In genomic region chr4:82906469-82906868, GRCh38 we compare ENCODE assay signal across 19 cellular contexts. TPM values are rescaled to one million over a fixed set of nuclear protein-coding genes. Genes with fewer than 3 reads are reported as not detected.
A peak's percentile ranks its signal among the peaks of the same experiment; 100 is the strongest.
DNase-seq lines count a peak whose midpoint lies in the region; ATAC-seq and TF ChIP-seq lines count a peak whose summit lies in the region.
"Had no signal": no experiment of that assay in that cellular context is flagged by ENCODE, and none has a peak within 500 bp of the region (broad histone marks: within the 10 kb centered on the region; RNA-seq: fewer than 3 reads in every experiment).

No MANE protein-coding gene starts in this region.

- H3K36me3 ChIP-seq in Karpas-422 (ENCODE audit: insufficient read depth, low read length) (no peaks in the 10 kb centered on the region), upper lobe of right lung (peaks cover 29% of the 10 kb centered on the region)
- H3K36me3 ChIP-seq: ovary had no signal

- H3K27ac ChIP-seq in Karpas-422 (ENCODE audit: low read length) (0 out of 2 replicates have a peak overlapping the region, but pooled peaks have one; percentile 15), upper lobe of right lung (no peak overlapping the region)
- H3K27ac ChIP-seq: left lung, ovary had no signal

- no peaks in the 10 kb centered on the region for H4K20me1 ChIP-seq in Karpas-422 (ENCODE audit: insufficient read depth, low read depth, low read length)

- peaks cover 19% of the 10 kb centered on the region for H3K79me2 ChIP-seq in Karpas-422 (ENCODE audit: low read length)

- no peaks in the 10 kb centered on the region for H3K9me2 ChIP-seq in Karpas-422 (replicated peaks; ENCODE audit: insufficient read depth, low read length)

- DNase-seq in Karpas-422 (no peak), NCI-H345 treated with DMSO at 0.1 percent for 48 hours (lab: John Stamatoyannopoulos, UW; ENCODE audit: unreplicated experiment) (no peak), upper lobe of right lung (no peak), NCI-H1417 treated with DMSO at 0.1 percent for 48 hours (lab: John Stamatoyannopoulos, UW) (no peak)
- DNase-seq: activated CD4-positive, alpha-beta T cell treated with anti-CD3 and anti-CD28 coated beads for 48 hours; activated naive CD8-positive, alpha-beta T cell treated with anti-CD3 and anti-CD28 coated beads, Interleukin-2, amount 10 ng/mL, durations not matched to agents 7 days and 5 days; activated T-cell treated with anti-CD3 and anti-CD28 coated beads for 4 hours; effector CD8-positive, alpha-beta T cell; IMR-90; left lung; NCI-H1048; NCI-H2227 treated with DMSO at 0.1 percent for 48 hours; ovary; SHP77; stimulated activated CD4-positive, alpha-beta T cell treated with anti-CD3 and anti-CD28 coated beads, Interleukin-4, amount 100 ng/mL, for 24 hours had no signal

- no peak overlapping the region for H3K9ac ChIP-seq in Karpas-422 (ENCODE audit: low read length)

- H3K27me3 ChIP-seq in Karpas-422 (ENCODE audit: low read length) (no peaks in the 10 kb centered on the region), upper lobe of right lung (no peaks in the 10 kb centered on the region)
- H3K27me3 ChIP-seq: left lung, ovary had no signal

- peaks cover 30% of the 10 kb centered on the region for H3K4me1 ChIP-seq in Karpas-422 (ENCODE audit: low read length)
- peaks cover 7% of the 10 kb centered on the region for H3K4me1 ChIP-seq in upper lobe of right lung

- H3K9me3 ChIP-seq in Karpas-422 (ENCODE audit: low read length) (no peaks in the 10 kb centered on the region), upper lobe of right lung (no peaks in the 10 kb centered on the region)
- H3K9me3 ChIP-seq: left lung, ovary had no signal

- TF ChIP-seq CTCF in upper lobe of right lung (IDR thresholded peaks at IDR 0.05) = no peak

- no peak overlapping the region for H2AFZ ChIP-seq in Karpas-422 (ENCODE audit: low read length)

- intact Hi-C loops in upper lobe of right lung (cut with DNase I) = no loop called here

- ATAC-seq in GM18499 (IDR thresholded peaks at IDR 0.05; ENCODE audit: insufficient read depth, unreplicated experiment) (peak; percentile 34), GM21360 (IDR thresholded peaks at IDR 0.05; ENCODE audit: unreplicated experiment) (peak; percentile 37), HG02885 (IDR thresholded peaks at IDR 0.05; ENCODE audit: poor library complexity, unreplicated experiment) (peak; percentile 51), upper lobe of right lung (no peak), GM21367 (IDR thresholded peaks at IDR 0.05; ENCODE audit: unreplicated experiment) (no peak)
- ATAC-seq: left lung had no signal

- H3K4me3 ChIP-seq in Karpas-422 (ENCODE audit: low read length) (no peak overlapping the region), upper lobe of right lung (no peak overlapping the region)
- H3K4me3 ChIP-seq: left lung, ovary had no signal

- H3K4me2 ChIP-seq in Karpas-422 (ENCODE audit: low read depth, low read length, poor library complexity, severe bottlenecking) = peak overlapping the region; percentile 15

RNA-seq across cellular contexts. Expression of gene THAP9, which starts 5.9 kb away (rescaled TPM):
- total RNA-seq in Karpas-422 (2014; rRNA removed; shearing (Covaris generic); ENCODE audit: low replicate concordance) = 2.5 and 8.2 TPM in 2 replicates
- total RNA-seq in upper lobe of right lung = 3.8 TPM

RNA-seq across cellular contexts. Expression of gene SEC31A, which starts 15.5 kb away (rescaled TPM):
- 48.1 and 70.2 TPM in 2 replicates for total RNA-seq in Karpas-422 (2014; rRNA removed; shearing (Covaris generic); ENCODE audit: low replicate concordance)
- 199 TPM for total RNA-seq in upper lobe of right lung

Comparison
In these comparisons a context has a peak if more than half of its experiments do, and no peak if none do; other contexts are left out.
1. ATAC-seq: peak in GM18499 (single experiment), GM21360 (single experiment) and HG02885 (single experiment); none in upper lobe of right lung (single experiment) and GM21367 (single experiment).